In the genomic region with DNA sequence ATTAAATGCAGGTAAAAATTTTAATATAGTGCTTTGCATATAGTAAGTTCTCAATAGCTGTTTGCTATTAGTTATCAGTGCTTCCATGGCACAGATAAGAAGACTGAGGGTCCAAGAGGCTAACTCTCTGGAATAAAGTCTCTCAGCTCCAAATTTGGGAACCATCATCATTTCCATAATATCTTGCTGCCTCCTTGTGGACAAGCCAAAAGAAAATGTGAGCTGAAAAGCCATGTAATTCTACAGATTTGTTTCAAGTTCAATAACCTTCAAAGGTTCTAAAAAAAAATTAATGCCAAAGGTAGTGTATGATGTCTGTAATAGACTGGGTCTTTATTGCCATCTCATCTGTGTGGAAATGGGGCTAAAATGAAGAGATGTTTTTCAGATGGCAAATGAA, we compare ENCODE assay signal across 13 cellular contexts.
DNase-seq lines count a peak whose midpoint lies in the region; ATAC-seq and TF ChIP-seq lines count a peak whose summit lies in the region.
"Had no signal": no experiment of that assay in that cellular context is flagged by ENCODE, and none has a peak within 500 bp of the region (broad histone marks: within the 10 kb centered on the region; RNA-seq: fewer than 3 reads in every experiment).

No MANE protein-coding gene starts in this region.

- no peak overlapping the region for H3K9ac ChIP-seq in colonic mucosa (ENCODE audit: low read depth in 2 of 2, low read length in 2 of 2)

- DNase-seq in NCI-H345 (lab: John Stamatoyannopoulos, UW) (peak; percentile 8), NCI-H345 treated with DMSO at 0.1 percent for 48 hours (lab: John Stamatoyannopoulos, UW; ENCODE audit: unreplicated experiment) (no peak), RKO (ENCODE audit: low spot score) (peak; percentile 10), fibroblast of villous mesenchyme (ENCODE audit: low read depth) (no peak), upper lobe of right lung (no peak), coronary artery (ENCODE audit: low spot score) (no peak), colonic mucosa (no peak)
- DNase-seq: activated CD8-positive, alpha-beta memory T cell treated with anti-CD3 and anti-CD28 coated beads, Interleukin-2, amount 50 U/mL, for 48 hours; left ventricle myocardium superior; retina; T-helper 9 cell; uterus had no signal

- no peaks in the 10 kb centered on the region for H3K9me3 ChIP-seq in upper lobe of right lung
- H3K9me3 ChIP-seq in colonic mucosa: no peaks in the 10 kb centered on the region
- H3K9me3 ChIP-seq: uterus had no signal

- H3K4me1 ChIP-seq in upper lobe of right lung (no peaks in the 10 kb centered on the region), colonic mucosa (no peaks in the 10 kb centered on the region)
- H3K4me1 ChIP-seq: uterus had no signal

- ATAC-seq in upper lobe of right lung: no peak
- ATAC-seq in esophagus mucosa: no peak
- ATAC-seq: left ventricle myocardium superior had no signal

- TF ChIP-seq CTCF in fibroblast of villous mesenchyme (IDR thresholded peaks at IDR 0.05; ENCODE audit: insufficient read depth, low read depth, low read length) (peak; percentile 19), upper lobe of right lung (IDR thresholded peaks at IDR 0.05) (peak; percentile 8), coronary artery (IDR thresholded peaks at IDR 0.05) (no peak), colonic mucosa (IDR thresholded peaks at IDR 0.05) (no peak)

- intact Hi-C loops in upper lobe of right lung (cut with DNase I): no loop called here
- intact Hi-C loops in colonic mucosa (cut with DNase I): no loop called here

- H3K27ac ChIP-seq in upper lobe of right lung (no peak overlapping the region), coronary artery (no peak overlapping the region), colonic mucosa (no peak overlapping the region)
- H3K27ac ChIP-seq: uterus had no signal

- H3K4me3 ChIP-seq in fibroblast of villous mesenchyme (ENCODE audit: low read depth, low read length) (no peak overlapping the region), upper lobe of right lung (no peak overlapping the region), coronary artery (no peak overlapping the region), colonic mucosa (no peak overlapping the region)
- H3K4me3 ChIP-seq: uterus had no signal

- H3K36me3 ChIP-seq in upper lobe of right lung: no peaks in the 10 kb centered on the region
- no peaks in the 10 kb centered on the region for H3K36me3 ChIP-seq in colonic mucosa
- H3K36me3 ChIP-seq: uterus had no signal

- H3K27me3 ChIP-seq in upper lobe of right lung: no peaks in the 10 kb centered on the region
- H3K27me3 ChIP-seq in colonic mucosa: no peaks in the 10 kb centered on the region
- H3K27me3 ChIP-seq: uterus had no signal

Comparison
In these comparisons a context has a peak if more than half of its experiments do, and no peak if none do; other contexts are left out.
1. DNase-seq: peak in NCI-H345 (single experiment) and RKO (single experiment); none in NCI-H345 treated with DMSO at 0.1 percent for 48 hours (single experiment), fibroblast of villous mesenchyme (single experiment), upper lobe of right lung (single experiment), coronary artery (single experiment) and colonic mucosa (single experiment).
2. CTCF ChIP-seq: peak in fibroblast of villous mesenchyme (single experiment) and upper lobe of right lung (single experiment); none in coronary artery (single experiment) and colonic mucosa (single experiment).